In genomic region chr22:30288414-30289125, GRCh38 we compare ENCODE assay signal across 1 cellular context.
TF ChIP-seq lines count a peak whose summit lies in the region.

No MANE protein-coding gene starts in this region.

TF ChIP-seq in GM23338, 12 proteins besides CTCF, POLR2A, EP300 and RAD21 (continued from another document):
- TF ChIP-seq REST (IDR thresholded peaks at IDR 0.05; ENCODE audit: unreplicated experiment) (no peak), ZNF462 (CRISPR knock-in tag; IDR thresholded peaks at IDR 0.05) (no peak), STAT1 (IDR thresholded peaks at IDR 0.05; ENCODE audit: unreplicated experiment) (no peak), ZNF114 (CRISPR knock-in tag; IDR thresholded peaks at IDR 0.05) (no peak), NANOG (IDR thresholded peaks at IDR 0.05; ENCODE audit: borderline replicate concordance) (no peak), EZH2 (IDR thresholded peaks at IDR 0.05; ENCODE audit: low read depth, unreplicated experiment) (no peak), ZNF331 (CRISPR knock-in tag; IDR thresholded peaks at IDR 0.05; ENCODE audit: low read depth) (no peak), ETS1 (IDR thresholded peaks at IDR 0.05) (no peak), EZH2phosphoT487 (IDR thresholded peaks at IDR 0.05; ENCODE audit: unreplicated experiment) (no peak), JUNB (IDR thresholded peaks at IDR 0.05; ENCODE audit: unreplicated experiment) (no peak), POLR2AphosphoS5 (IDR thresholded peaks at IDR 0.05; ENCODE audit: low read depth) (no peak)
